Comparison of ENCODE assay signal across 1 cellular context in the genomic region with DNA sequence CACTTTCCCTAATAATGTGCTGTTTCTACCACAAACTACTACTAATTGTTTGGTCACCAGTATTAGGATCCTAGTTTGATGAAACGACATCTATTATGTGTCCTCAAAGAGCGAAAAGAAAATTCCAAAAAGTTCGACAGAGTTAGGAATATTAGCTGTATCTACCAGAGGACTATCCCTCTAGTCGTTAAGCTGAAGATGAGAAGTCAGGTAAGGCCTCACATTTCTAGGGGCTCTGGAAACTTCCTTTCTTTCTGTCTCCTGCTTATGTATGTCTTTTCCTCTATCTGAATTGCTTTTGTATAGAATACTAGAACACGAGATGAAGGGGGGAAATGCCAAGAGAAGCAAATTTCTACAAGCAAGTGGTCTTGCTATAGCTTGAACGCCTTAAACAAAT.
TF ChIP-seq lines count a peak whose summit lies in the region.

No MANE protein-coding gene starts in this region.

TF ChIP-seq in WTC11, 78 proteins besides CTCF, POLR2A, EP300 and RAD21 (continued from another document):
- TF ChIP-seq ZNF281 (CRISPR knock-in tag; IDR thresholded peaks at IDR 0.05) (no peak), EMX1 (CRISPR knock-in tag; IDR thresholded peaks at IDR 0.05) (no peak)
- TF ChIP-seq, protein P1, sequence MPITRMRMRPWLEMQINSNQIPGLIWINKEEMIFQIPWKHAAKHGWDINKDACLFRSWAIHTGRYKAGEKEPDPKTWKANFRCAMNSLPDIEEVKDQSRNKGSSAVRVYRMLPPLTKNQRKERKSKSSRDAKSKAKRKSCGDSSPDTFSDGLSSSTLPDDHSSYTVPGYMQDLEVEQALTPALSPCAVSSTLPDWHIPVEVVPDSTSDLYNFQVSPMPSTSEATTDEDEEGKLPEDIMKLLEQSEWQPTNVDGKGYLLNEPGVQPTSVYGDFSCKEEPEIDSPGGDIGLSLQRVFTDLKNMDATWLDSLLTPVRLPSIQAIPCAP (CRISPR knock-in tag; IDR thresholded peaks at IDR 0.05): no peak
